20 cellular contexts compared by ENCODE assay signal in genomic region chr12:1339608-1340319, GRCh38.
"Had no signal": no experiment of that assay in that cellular context is flagged by ENCODE, and none has a peak within 500 bp of the region (broad histone marks: within the 10 kb centered on the region; RNA-seq: fewer than 3 reads in every experiment).

No MANE protein-coding gene starts in this region.

- H3K9me3 ChIP-seq: transverse colon had no signal

- DNase-seq: activated CD4-positive, alpha-beta T cell treated with anti-CD3 and anti-CD28 coated beads for 48 hours; activated CD4-positive, CD25-positive, alpha-beta regulatory T cell; activated CD8-positive, alpha-beta T cell treated with anti-CD3 and anti-CD28 coated beads for 36 hours; activated naive CD4-positive, alpha-beta T cell; activated naive CD8-positive, alpha-beta T cell treated with anti-CD3 and anti-CD28 coated beads for 36 hours; activated T-cell treated with anti-CD3 and anti-CD28 coated beads, Interleukin-2, amount 50 U/mL, for 1 hour; amniotic stem cell; erythroblast; kidney; naive B cell; T1000; transverse colon had no signal

- H3K27ac Mint-ChIP-seq: activated CD8-positive, alpha-beta T cell treated with anti-CD3 and anti-CD28 coated beads for 36 hours; activated naive CD8-positive, alpha-beta T cell treated with anti-CD3 and anti-CD28 coated beads for 36 hours; activated T-helper 17 cell treated with anti-CD3 and anti-CD28 coated beads, Interleukin-2, amount 50 U/mL, for 72 hours; memory B cell; naive B cell; stimulated activated naive CD8-positive, alpha-beta T cell treated with anti-CD3 and anti-CD28 coated beads, Interleukin-15, Interleukin-2, amounts not matched to agents 100 ng/mL and 50 ng/mL, for 24 hours had no signal

- H3K9me3 Mint-ChIP-seq: activated naive CD8-positive, alpha-beta T cell treated with anti-CD3 and anti-CD28 coated beads for 36 hours; activated T-helper 17 cell treated with anti-CD3 and anti-CD28 coated beads, Interleukin-2, amount 50 U/mL, for 72 hours; memory B cell; stimulated activated naive CD8-positive, alpha-beta T cell treated with anti-CD3 and anti-CD28 coated beads, Interleukin-15, Interleukin-2, amounts not matched to agents 100 ng/mL and 50 ng/mL, for 24 hours had no signal

- H3K36me3 ChIP-seq: transverse colon had no signal

- H2AFZ ChIP-seq: parathyroid adenoma had no signal

- H3K27ac ChIP-seq: coronary artery, parathyroid adenoma, skin epidermis, transverse colon had no signal

- FAIRE-seq: endometrium, frontal cortex, kidney had no signal

- H3K27me3 ChIP-seq: transverse colon had no signal

- H3K4me3 ChIP-seq: coronary artery, skin epidermis, transverse colon had no signal

- H3K9ac ChIP-seq: parathyroid adenoma had no signal

- ATAC-seq: activated CD8-positive, alpha-beta T cell treated with anti-CD3 and anti-CD28 coated beads for 36 hours; activated T-helper 17 cell treated with anti-CD3 and anti-CD28 coated beads, Interleukin-2, amount 50 U/mL, for 72 hours had no signal

- H3K4me1 ChIP-seq: transverse colon had no signal

- H3K4me3 Mint-ChIP-seq: activated CD8-positive, alpha-beta T cell treated with anti-CD3 and anti-CD28 coated beads for 36 hours; activated naive CD8-positive, alpha-beta T cell treated with anti-CD3 and anti-CD28 coated beads for 36 hours; activated T-helper 17 cell treated with anti-CD3 and anti-CD28 coated beads, Interleukin-2, amount 50 U/mL, for 72 hours; memory B cell; naive B cell; stimulated activated naive CD8-positive, alpha-beta T cell treated with anti-CD3 and anti-CD28 coated beads, Interleukin-15, Interleukin-2, amounts not matched to agents 100 ng/mL and 50 ng/mL, for 24 hours had no signal
